ENCODE assay signal across 1 cellular context in the genomic region with DNA sequence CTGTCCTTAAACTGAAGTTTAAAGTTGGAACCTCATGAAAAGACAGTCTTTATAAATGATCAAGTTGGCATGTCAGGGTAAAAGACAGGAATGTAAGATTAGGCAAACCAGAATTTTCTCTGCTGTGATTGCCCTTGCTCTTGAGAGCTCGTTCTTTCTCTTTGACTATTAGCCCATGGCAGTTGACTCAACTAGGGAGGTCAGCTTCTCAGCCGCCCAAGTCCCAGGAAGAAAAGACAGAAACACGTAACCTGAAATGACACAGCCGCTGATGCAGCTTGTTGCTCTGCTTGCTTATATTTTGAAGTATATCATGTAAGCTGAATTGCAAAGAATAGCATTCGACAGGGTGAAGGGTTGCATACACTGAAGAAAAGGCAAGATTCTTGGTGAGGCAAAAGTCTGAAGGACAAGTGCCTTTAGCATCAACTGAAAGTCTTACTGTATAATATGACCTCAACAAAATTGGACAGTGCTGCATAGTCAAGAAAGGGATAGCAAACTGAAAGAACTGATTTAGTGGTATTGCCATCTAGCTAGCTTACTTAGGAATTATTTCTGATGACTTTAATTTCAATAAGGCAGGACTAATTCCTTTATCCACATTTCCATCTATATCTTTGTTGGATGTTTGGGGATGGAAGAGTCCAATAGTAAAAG.
TF ChIP-seq lines count a peak whose summit lies in the region.

No MANE protein-coding gene starts in this region.

TF ChIP-seq in GM23338, 12 proteins besides CTCF, POLR2A, EP300 and RAD21 (continued from another document):
- TF ChIP-seq, protein P1, sequence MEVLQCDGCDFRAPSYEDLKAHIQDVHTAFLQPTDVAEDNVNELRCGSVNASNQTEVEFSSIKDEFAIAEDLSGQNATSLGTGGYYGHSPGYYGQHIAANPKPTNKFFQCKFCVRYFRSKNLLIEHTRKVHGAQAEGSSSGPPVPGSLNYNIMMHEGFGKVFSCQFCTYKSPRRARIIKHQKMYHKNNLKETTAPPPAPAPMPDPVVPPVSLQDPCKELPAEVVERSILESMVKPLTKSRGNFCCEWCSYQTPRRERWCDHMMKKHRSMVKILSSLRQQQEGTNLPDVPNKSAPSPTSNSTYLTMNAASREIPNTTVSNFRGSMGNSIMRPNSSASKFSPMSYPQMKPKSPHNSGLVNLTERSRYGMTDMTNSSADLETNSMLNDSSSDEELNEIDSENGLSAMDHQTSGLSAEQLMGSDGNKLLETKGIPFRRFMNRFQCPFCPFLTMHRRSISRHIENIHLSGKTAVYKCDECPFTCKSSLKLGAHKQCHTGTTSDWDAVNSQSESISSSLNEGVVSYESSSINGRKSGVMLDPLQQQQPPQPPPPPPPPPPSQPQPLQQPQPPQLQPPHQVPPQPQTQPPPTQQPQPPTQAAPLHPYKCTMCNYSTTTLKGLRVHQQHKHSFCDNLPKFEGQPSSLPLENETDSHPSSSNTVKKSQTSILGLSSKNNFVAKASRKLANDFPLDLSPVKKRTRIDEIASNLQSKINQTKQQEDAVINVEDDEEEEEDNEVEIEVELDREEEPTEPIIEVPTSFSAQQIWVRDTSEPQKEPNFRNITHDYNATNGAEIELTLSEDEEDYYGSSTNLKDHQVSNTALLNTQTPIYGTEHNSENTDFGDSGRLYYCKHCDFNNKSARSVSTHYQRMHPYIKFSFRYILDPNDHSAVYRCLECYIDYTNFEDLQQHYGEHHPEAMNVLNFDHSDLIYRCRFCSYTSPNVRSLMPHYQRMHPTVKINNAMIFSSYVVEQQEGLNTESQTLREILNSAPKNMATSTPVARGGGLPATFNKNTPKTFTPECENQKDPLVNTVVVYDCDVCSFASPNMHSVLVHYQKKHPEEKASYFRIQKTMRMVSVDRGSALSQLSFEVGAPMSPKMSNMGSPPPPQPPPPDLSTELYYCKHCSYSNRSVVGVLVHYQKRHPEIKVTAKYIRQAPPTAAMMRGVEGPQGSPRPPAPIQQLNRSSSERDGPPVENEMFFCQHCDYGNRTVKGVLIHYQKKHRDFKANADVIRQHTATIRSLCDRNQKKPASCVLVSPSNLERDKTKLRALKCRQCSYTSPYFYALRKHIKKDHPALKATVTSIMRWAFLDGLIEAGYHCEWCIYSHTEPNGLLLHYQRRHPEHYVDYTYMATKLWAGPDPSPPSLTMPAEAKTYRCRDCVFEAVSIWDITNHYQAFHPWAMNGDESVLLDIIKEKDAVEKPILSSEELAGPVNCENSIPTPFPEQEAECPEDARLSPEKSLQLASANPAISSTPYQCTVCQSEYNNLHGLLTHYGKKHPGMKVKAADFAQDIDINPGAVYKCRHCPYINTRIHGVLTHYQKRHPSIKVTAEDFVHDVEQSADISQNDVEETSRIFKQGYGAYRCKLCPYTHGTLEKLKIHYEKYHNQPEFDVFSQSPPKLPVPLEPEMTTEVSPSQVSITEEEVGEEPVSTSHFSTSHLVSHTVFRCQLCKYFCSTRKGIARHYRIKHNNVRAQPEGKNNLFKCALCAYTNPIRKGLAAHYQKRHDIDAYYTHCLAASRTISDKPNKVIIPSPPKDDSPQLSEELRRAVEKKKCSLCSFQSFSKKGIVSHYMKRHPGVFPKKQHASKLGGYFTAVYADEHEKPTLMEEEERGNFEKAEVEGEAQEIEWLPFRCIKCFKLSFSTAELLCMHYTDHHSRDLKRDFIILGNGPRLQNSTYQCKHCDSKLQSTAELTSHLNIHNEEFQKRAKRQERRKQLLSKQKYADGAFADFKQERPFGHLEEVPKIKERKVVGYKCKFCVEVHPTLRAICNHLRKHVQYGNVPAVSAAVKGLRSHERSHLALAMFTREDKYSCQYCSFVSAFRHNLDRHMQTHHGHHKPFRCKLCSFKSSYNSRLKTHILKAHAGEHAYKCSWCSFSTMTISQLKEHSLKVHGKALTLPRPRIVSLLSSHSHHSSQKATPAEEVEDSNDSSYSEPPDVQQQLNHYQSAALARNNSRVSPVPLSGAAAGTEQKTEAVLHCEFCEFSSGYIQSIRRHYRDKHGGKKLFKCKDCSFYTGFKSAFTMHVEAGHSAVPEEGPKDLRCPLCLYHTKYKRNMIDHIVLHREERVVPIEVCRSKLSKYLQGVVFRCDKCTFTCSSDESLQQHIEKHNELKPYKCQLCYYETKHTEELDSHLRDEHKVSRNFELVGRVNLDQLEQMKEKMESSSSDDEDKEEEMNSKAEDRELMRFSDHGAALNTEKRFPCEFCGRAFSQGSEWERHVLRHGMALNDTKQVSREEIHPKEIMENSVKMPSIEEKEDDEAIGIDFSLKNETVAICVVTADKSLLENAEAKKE (CRISPR knock-in tag; IDR thresholded peaks at IDR 0.05) = no peak
- TF ChIP-seq ZNF331 (CRISPR knock-in tag; IDR thresholded peaks at IDR 0.05; ENCODE audit: low read depth) (no peak), POLR2AphosphoS5 (IDR thresholded peaks at IDR 0.05; ENCODE audit: low read depth) (no peak), JUNB (IDR thresholded peaks at IDR 0.05; ENCODE audit: unreplicated experiment) (no peak), CREB1 (CRISPR knock-in tag; IDR thresholded peaks at IDR 0.05; ENCODE audit: low read depth) (no peak), ZNF114 (CRISPR knock-in tag; IDR thresholded peaks at IDR 0.05) (no peak), NANOG (IDR thresholded peaks at IDR 0.05; ENCODE audit: borderline replicate concordance) (no peak)
- TF ChIP-seq, protein P2, sequence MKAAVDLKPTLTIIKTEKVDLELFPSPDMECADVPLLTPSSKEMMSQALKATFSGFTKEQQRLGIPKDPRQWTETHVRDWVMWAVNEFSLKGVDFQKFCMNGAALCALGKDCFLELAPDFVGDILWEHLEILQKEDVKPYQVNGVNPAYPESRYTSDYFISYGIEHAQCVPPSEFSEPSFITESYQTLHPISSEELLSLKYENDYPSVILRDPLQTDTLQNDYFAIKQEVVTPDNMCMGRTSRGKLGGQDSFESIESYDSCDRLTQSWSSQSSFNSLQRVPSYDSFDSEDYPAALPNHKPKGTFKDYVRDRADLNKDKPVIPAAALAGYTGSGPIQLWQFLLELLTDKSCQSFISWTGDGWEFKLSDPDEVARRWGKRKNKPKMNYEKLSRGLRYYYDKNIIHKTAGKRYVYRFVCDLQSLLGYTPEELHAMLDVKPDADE (IDR thresholded peaks at IDR 0.05) = no peak
- TF ChIP-seq, protein P3, sequence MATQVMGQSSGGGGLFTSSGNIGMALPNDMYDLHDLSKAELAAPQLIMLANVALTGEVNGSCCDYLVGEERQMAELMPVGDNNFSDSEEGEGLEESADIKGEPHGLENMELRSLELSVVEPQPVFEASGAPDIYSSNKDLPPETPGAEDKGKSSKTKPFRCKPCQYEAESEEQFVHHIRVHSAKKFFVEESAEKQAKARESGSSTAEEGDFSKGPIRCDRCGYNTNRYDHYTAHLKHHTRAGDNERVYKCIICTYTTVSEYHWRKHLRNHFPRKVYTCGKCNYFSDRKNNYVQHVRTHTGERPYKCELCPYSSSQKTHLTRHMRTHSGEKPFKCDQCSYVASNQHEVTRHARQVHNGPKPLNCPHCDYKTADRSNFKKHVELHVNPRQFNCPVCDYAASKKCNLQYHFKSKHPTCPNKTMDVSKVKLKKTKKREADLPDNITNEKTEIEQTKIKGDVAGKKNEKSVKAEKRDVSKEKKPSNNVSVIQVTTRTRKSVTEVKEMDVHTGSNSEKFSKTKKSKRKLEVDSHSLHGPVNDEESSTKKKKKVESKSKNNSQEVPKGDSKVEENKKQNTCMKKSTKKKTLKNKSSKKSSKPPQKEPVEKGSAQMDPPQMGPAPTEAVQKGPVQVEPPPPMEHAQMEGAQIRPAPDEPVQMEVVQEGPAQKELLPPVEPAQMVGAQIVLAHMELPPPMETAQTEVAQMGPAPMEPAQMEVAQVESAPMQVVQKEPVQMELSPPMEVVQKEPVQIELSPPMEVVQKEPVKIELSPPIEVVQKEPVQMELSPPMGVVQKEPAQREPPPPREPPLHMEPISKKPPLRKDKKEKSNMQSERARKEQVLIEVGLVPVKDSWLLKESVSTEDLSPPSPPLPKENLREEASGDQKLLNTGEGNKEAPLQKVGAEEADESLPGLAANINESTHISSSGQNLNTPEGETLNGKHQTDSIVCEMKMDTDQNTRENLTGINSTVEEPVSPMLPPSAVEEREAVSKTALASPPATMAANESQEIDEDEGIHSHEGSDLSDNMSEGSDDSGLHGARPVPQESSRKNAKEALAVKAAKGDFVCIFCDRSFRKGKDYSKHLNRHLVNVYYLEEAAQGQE (IDR thresholded peaks at IDR 0.05; ENCODE audit: unreplicated experiment) = no peak
